In the genomic region with DNA sequence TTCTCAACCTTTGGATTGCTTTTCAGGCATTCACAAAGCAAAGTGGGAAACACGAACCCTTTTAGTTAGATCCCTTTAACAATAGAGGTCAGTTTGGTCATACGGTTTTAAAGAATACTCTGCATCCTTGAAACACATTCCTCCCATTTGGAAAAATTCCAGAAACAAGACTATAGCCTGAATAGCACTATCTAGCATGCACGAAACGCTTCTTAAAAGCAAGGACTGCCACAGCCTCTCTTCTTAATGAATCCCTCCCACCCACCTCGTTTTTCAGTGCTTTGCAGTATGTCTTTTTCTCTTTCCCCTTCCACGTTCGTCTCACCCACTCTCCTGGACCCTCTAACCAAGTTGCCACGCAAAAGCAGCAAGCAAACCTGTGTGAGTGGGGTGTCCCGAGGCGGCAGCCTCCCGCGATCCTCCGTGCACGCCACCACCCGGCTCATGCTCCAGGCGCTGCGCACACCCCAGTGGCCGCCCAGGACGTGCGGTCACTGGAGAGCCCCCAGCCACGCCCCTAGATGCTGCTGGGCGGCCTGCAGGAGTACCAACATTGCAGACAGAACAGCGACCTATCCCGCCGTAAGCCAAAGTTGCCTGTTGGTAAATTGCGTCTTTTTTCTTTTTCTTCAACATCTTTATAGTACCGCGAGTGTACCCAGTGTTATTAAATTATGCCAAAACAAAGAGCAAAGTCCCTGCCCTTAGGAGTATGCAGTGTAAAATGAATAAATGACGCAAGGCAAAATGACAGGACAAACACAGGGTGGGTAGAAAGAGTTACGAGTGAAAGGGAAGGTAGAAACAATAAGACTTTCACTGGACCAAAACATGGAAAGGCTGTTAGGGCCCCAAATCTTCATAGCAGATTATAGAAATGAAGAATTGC, we compare ENCODE assay signal across 1 cellular context.
TF ChIP-seq lines count a peak whose summit lies in the region.

A gene with protein sequence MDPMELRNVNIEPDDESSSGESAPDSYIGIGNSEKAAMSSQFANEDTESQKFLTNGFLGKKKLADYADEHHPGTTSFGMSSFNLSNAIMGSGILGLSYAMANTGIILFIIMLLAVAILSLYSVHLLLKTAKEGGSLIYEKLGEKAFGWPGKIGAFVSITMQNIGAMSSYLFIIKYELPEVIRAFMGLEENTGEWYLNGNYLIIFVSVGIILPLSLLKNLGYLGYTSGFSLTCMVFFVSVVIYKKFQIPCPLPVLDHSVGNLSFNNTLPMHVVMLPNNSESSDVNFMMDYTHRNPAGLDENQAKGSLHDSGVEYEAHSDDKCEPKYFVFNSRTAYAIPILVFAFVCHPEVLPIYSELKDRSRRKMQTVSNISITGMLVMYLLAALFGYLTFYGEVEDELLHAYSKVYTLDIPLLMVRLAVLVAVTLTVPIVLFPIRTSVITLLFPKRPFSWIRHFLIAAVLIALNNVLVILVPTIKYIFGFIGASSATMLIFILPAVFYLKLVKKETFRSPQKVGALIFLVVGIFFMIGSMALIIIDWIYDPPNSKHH (minus strand): TSS at position 472 of the 889 bp plus-strand sequence. CDS start 32,926 bp downstream, outside the sequence.

TF ChIP-seq in HepG2, 621 proteins besides CTCF, POLR2A, EP300 and RAD21 (continued from another document):
- TF ChIP-seq ERF (CRISPR knock-in tag; IDR thresholded peaks at IDR 0.05) (peak; percentile 69; the same call in 1 of the 2 replicates), TBX3 (IDR thresholded peaks at IDR 0.05; ENCODE audit: borderline replicate concordance) (no peak), KMT2B (CRISPR knock-in tag; IDR thresholded peaks at IDR 0.05) (0 out of 2 replicates have a peak, but pooled peaks have one; percentile 41)
- TF ChIP-seq, protein P1, sequence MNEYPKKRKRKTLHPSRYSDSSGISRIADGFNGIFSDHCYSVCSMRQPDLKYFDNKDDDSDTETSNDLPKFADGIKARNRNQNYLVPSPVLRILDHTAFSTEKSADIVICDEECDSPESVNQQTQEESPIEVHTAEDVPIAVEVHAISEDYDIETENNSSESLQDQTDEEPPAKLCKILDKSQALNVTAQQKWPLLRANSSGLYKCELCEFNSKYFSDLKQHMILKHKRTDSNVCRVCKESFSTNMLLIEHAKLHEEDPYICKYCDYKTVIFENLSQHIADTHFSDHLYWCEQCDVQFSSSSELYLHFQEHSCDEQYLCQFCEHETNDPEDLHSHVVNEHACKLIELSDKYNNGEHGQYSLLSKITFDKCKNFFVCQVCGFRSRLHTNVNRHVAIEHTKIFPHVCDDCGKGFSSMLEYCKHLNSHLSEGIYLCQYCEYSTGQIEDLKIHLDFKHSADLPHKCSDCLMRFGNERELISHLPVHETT (CRISPR knock-in tag; conservative IDR thresholded peaks at IDR 0.05): no peak
